Comparison of ENCODE assay signal across 1 cellular context in the genomic region with DNA sequence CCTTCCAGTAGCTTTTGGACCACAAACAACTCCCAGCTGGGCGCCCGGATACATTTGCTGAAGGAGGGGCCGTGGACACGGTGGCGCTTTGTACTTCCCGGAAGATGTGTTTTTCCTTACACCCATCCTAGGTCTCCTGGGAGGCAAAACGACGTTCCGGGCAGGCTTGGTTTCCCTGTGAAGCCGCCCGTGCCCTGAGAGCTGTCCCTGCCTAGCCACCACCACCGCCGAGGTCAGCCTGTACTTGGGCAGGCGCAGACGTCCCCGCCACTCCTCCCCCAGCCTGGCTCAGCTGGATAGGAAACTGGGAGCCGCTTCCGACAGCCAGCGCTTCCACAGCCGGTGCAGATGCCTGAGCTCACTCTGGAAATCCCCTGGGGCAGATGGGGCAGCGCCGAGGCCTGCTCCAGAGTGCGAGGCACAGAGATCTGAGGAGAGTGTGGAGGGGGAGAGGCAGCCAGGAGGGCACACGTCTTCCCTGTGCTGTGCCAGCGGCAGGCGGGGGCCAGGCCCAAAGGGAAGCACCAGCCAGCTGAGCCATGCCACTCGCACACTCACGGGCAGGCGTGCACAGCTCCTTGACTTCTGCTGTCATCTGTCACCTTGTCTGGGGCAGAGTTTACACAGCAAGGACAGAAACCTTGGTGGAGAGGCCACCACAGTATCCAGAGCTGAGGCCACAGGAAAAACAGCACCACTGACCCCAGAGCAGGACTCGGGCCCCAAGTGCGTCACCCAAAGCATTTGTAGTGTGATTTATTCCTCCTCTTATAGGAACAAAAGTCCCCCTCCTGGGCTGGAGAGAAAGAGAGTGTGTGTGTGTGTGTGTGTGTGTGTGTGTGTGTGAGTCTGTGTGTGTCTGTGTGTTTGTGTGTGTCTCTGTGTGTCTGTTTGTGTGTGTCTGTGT.
A peak's percentile ranks its signal among the peaks of the same experiment; 100 is the strongest.
TF ChIP-seq lines count a peak whose summit lies in the region.

No MANE protein-coding gene starts in this region.

TF ChIP-seq in GM12878, 131 proteins besides CTCF, POLR2A, EP300 and RAD21 (continues in another document):
- TF ChIP-seq TCF3 (IDR thresholded peaks at IDR 0.05; ENCODE audit: borderline replicate concordance, insufficient read depth, low read depth, low read length) = 0 out of 2 replicates have a peak, but pooled peaks have one; percentile 16
- no peak for TF ChIP-seq ZNF207 (IDR thresholded peaks at IDR 0.05; ENCODE audit: borderline replicate concordance)
- TF ChIP-seq, protein P1, sequence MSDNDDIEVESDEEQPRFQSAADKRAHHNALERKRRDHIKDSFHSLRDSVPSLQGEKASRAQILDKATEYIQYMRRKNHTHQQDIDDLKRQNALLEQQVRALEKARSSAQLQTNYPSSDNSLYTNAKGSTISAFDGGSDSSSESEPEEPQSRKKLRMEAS (IDR thresholded peaks at IDR 0.05; ENCODE audit: low read depth, low read length) = no peak; the same call in 1 of the 2 replicates
- no peak for TF ChIP-seq MYC (IDR thresholded peaks at IDR 0.05; ENCODE audit: insufficient read depth, insufficient read length, insufficient replicate concordance, low read length, severe bottlenecking)
- peak; percentile 89 for TF ChIP-seq IKZF1 (conservative IDR thresholded peaks at IDR 0.05)
- TF ChIP-seq IKZF2 (IDR thresholded peaks at IDR 0.05) = peak; percentile 64
- TF ChIP-seq TCF12 (IDR thresholded peaks at IDR 0.05; ENCODE audit: low read depth, low read length) = 0 out of 2 replicates have a peak, but pooled peaks have one; percentile 10
- TF ChIP-seq ETV6 (conservative IDR thresholded peaks at IDR 0.05 in 1 of 2, IDR thresholded peaks at IDR 0.05 in 1 of 2; ENCODE audit: borderline replicate concordance in 1 of 2, low read depth in 1 of 2) = no peak
- 0 out of 2 replicates have a peak, but pooled peaks have one; percentile 16 for TF ChIP-seq ATF7 (IDR thresholded peaks at IDR 0.05; ENCODE audit: low read depth)
- TF ChIP-seq LARP7 (IDR thresholded peaks at IDR 0.05) = peak; percentile 49; the same call in 1 of the 2 replicates
- TF ChIP-seq WRNIP1 (IDR thresholded peaks at IDR 0.05; ENCODE audit: borderline replicate concordance, low read depth, low read length) = no peak
- TF ChIP-seq PKNOX1 (IDR thresholded peaks at IDR 0.05) = peak; percentile 30; the same call in 1 of the 2 replicates
- TF ChIP-seq, protein P2, sequence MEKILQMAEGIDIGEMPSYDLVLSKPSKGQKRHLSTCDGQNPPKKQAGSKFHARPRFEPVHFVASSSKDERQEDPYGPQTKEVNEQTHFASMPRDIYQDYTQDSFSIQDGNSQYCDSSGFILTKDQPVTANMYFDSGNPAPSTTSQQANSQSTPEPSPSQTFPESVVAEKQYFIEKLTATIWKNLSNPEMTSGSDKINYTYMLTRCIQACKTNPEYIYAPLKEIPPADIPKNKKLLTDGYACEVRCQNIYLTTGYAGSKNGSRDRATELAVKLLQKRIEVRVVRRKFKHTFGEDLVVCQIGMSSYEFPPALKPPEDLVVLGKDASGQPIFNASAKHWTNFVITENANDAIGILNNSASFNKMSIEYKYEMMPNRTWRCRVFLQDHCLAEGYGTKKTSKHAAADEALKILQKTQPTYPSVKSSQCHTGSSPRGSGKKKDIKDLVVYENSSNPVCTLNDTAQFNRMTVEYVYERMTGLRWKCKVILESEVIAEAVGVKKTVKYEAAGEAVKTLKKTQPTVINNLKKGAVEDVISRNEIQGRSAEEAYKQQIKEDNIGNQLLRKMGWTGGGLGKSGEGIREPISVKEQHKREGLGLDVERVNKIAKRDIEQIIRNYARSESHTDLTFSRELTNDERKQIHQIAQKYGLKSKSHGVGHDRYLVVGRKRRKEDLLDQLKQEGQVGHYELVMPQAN (conservative IDR thresholded peaks at IDR 0.05) = no peak
- TF ChIP-seq, protein P3, sequence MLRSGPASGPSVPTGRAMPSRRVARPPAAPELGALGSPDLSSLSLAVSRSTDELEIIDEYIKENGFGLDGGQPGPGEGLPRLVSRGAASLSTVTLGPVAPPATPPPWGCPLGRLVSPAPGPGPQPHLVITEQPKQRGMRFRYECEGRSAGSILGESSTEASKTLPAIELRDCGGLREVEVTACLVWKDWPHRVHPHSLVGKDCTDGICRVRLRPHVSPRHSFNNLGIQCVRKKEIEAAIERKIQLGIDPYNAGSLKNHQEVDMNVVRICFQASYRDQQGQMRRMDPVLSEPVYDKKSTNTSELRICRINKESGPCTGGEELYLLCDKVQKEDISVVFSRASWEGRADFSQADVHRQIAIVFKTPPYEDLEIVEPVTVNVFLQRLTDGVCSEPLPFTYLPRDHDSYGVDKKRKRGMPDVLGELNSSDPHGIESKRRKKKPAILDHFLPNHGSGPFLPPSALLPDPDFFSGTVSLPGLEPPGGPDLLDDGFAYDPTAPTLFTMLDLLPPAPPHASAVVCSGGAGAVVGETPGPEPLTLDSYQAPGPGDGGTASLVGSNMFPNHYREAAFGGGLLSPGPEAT (IDR thresholded peaks at IDR 0.05; ENCODE audit: low read depth) = peak; percentile 54
- TF ChIP-seq EZH2 (IDR thresholded peaks at IDR 0.05; ENCODE audit: borderline replicate concordance, control insufficient read depth, low read depth, low read length) = no peak
- TF ChIP-seq NBN (IDR thresholded peaks at IDR 0.05) = peak; percentile 92
- TF ChIP-seq FOXK2 (IDR thresholded peaks at IDR 0.05) = no peak
- no peak for TF ChIP-seq NFIC (IDR thresholded peaks at IDR 0.05; ENCODE audit: low read depth, low read length)
- TF ChIP-seq BHLHE40 (IDR thresholded peaks at IDR 0.05; ENCODE audit: borderline replicate concordance in 1 of 2, low read depth in 2 of 2, low read length in 1 of 2) = peak in 1 of 2 experiments; percentile 64; a peak in 1 of 4 replicates
- no peak for TF ChIP-seq GABPA (IDR thresholded peaks at IDR 0.05; ENCODE audit: low read depth)
- TF ChIP-seq HDGF (IDR thresholded peaks at IDR 0.05) = peak; percentile 71; the same call in 1 of the 2 replicates
- TF ChIP-seq ZNF687 (IDR thresholded peaks at IDR 0.05) = peak; percentile 95
- TF ChIP-seq, protein P4, sequence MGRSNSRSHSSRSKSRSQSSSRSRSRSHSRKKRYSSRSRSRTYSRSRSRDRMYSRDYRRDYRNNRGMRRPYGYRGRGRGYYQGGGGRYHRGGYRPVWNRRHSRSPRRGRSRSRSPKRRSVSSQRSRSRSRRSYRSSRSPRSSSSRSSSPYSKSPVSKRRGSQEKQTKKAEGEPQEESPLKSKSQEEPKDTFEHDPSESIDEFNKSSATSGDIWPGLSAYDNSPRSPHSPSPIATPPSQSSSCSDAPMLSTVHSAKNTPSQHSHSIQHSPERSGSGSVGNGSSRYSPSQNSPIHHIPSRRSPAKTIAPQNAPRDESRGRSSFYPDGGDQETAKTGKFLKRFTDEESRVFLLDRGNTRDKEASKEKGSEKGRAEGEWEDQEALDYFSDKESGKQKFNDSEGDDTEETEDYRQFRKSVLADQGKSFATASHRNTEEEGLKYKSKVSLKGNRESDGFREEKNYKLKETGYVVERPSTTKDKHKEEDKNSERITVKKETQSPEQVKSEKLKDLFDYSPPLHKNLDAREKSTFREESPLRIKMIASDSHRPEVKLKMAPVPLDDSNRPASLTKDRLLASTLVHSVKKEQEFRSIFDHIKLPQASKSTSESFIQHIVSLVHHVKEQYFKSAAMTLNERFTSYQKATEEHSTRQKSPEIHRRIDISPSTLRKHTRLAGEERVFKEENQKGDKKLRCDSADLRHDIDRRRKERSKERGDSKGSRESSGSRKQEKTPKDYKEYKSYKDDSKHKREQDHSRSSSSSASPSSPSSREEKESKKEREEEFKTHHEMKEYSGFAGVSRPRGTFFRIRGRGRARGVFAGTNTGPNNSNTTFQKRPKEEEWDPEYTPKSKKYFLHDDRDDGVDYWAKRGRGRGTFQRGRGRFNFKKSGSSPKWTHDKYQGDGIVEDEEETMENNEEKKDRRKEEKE (IDR thresholded peaks at IDR 0.05) = no peak
- peak; percentile 78 for TF ChIP-seq EED (IDR thresholded peaks at IDR 0.05; ENCODE audit: low read depth)
- 0 out of 2 replicates have a peak, but pooled peaks have one; percentile 10 for TF ChIP-seq BACH1 (IDR thresholded peaks at IDR 0.05; ENCODE audit: borderline replicate concordance)
- TF ChIP-seq RUNX3 (IDR thresholded peaks at IDR 0.05; ENCODE audit: low read length) = no peak
- TF ChIP-seq ZBED1 (IDR thresholded peaks at IDR 0.05; ENCODE audit: borderline replicate concordance) = no peak
- no peak for TF ChIP-seq BRCA1 (IDR thresholded peaks at IDR 0.05; ENCODE audit: low read depth, low read length)
- 0 out of 2 replicates have a peak, but pooled peaks have one; percentile 1 for TF ChIP-seq CREM (IDR thresholded peaks at IDR 0.05; ENCODE audit: low read depth)
- no peak for TF ChIP-seq E4F1 (IDR thresholded peaks at IDR 0.05; ENCODE audit: borderline replicate concordance, partially characterized antibody)
- no peak for TF ChIP-seq ZNF217 (IDR thresholded peaks at IDR 0.05)
- TF ChIP-seq CEBPB (IDR thresholded peaks at IDR 0.05; ENCODE audit: borderline replicate concordance in 1 of 2, low read depth in 2 of 2, low read length in 2 of 2) = no peak
- peak; percentile 94 for TF ChIP-seq RELA (IDR thresholded peaks at IDR 0.05; ENCODE audit: borderline replicate concordance, partially characterized antibody)
- TF ChIP-seq DPF2 (IDR thresholded peaks at IDR 0.05) = peak; percentile 68; the same call in 1 of the 2 replicates
- no peak for TF ChIP-seq NR2F1 (conservative IDR thresholded peaks at IDR 0.05)
- TF ChIP-seq BMI1 (IDR thresholded peaks at IDR 0.05; ENCODE audit: borderline replicate concordance) = no peak
- TF ChIP-seq KDM1A (IDR thresholded peaks at IDR 0.05; ENCODE audit: borderline replicate concordance) = no peak
- TF ChIP-seq TAF1 (IDR thresholded peaks at IDR 0.05; ENCODE audit: borderline replicate concordance, low read depth, low read length) = 0 out of 2 replicates have a peak, but pooled peaks have one; percentile 9
- no peak for TF ChIP-seq YBX1 (IDR thresholded peaks at IDR 0.05)
- TF ChIP-seq MLLT1 (IDR thresholded peaks at IDR 0.05) = peak; percentile 73; the same call in 1 of the 2 replicates
- TF ChIP-seq POLR2AphosphoS5 (IDR thresholded peaks at IDR 0.05; ENCODE audit: low read length) = peak; percentile 51; the same call in 1 of the 2 replicates
